8 cellular contexts compared by ENCODE assay signal in genomic region chr9:105901514-105902109, GRCh38.
DNase-seq lines count a peak whose midpoint lies in the region; ATAC-seq, FAIRE-seq and TF ChIP-seq lines count a peak whose summit lies in the region.

No MANE protein-coding gene starts in this region.

- peak overlapping the region; percentile 0 for H3K18ac ChIP-seq in trophoblast cell (ENCODE audit: low read length)

- DNase-seq in BE2C: peak; percentile 68
- DNase-seq in RCC 7860 (ENCODE audit: low spot score): peak; percentile 7
- DNase-seq in fibroblast of villous mesenchyme (ENCODE audit: low read depth): peak; percentile 21
- peak; percentile 86 to 90 for DNase-seq in trophoblast cell
- no peak for DNase-seq in mucosa of gallbladder (ENCODE audit: low spot score)

- H4K12ac ChIP-seq in trophoblast cell (ENCODE audit: low read depth, low read length): no peak overlapping the region

- H3K4me2 ChIP-seq in trophoblast cell (ENCODE audit: low read length): no peak overlapping the region

- no peak for FAIRE-seq in RCC 7860 (lab: Jason Lieb, UNC)

- ATAC-seq in GM18858 (IDR thresholded peaks at IDR 0.05; ENCODE audit: unreplicated experiment) (peak; percentile 68), HG03196 (IDR thresholded peaks at IDR 0.05; ENCODE audit: unreplicated experiment) (peak; percentile 61), HG02571 (IDR thresholded peaks at IDR 0.05; ENCODE audit: unreplicated experiment) (no peak)

- no peaks in the 10 kb centered on the region for H3K9me3 ChIP-seq in BE2C
- H3K9me3 ChIP-seq in trophoblast cell (ENCODE audit: insufficient read depth, low read depth, low read length): no peaks in the 10 kb centered on the region

- peak overlapping the region; percentile 11 for H2AK5ac ChIP-seq in trophoblast cell (ENCODE audit: low read length)

- no peaks in the 10 kb centered on the region for H3K36me3 ChIP-seq in BE2C
- no peaks in the 10 kb centered on the region for H3K36me3 ChIP-seq in trophoblast cell (ENCODE audit: control insufficient read depth in 1 of 2, insufficient read depth in 2 of 2, low read length in 2 of 2)

- H3K27me3 ChIP-seq in BE2C (no peaks in the 10 kb centered on the region), trophoblast cell (ENCODE audit: insufficient read depth, low read length) (no peaks in the 10 kb centered on the region)

- peak overlapping the region; percentile 22 for H4K91ac ChIP-seq in trophoblast cell (ENCODE audit: low read depth, low read length)

- H2BK5ac ChIP-seq in trophoblast cell (ENCODE audit: low read depth, low read length, poor library complexity): no peak overlapping the region

- H3K4me1 ChIP-seq in BE2C: no peaks in the 10 kb centered on the region
- H3K4me1 ChIP-seq in trophoblast cell (ENCODE audit: control insufficient read depth in 1 of 2, insufficient read depth in 2 of 2, low read length in 2 of 2): peaks cover 2 to 4% of the 10 kb centered on the region in 2 experiments

- WGBS in trophoblast cell (ENCODE audit: extremely low coverage, insufficient coverage, insufficient read length): no CpG with 5 or more reads among the region's 4 CpGs

- peaks cover 5% of the 10 kb centered on the region for H3K79me1 ChIP-seq in trophoblast cell (ENCODE audit: low read length)

- H2AFZ ChIP-seq in trophoblast cell (ENCODE audit: insufficient read depth, low read length, poor library complexity): no peak overlapping the region

- no peak overlapping the region for H3K14ac ChIP-seq in trophoblast cell (ENCODE audit: low read length)

- H3K4me3 ChIP-seq in BE2C (ENCODE audit: low read depth, low read length): no peak overlapping the region
- H3K4me3 ChIP-seq in fibroblast of villous mesenchyme (ENCODE audit: low read depth, low read length): no peak overlapping the region
- no peak overlapping the region for H3K4me3 ChIP-seq in trophoblast cell (ENCODE audit: low read depth, low read length)

- no peak overlapping the region for H3K4ac ChIP-seq in trophoblast cell (ENCODE audit: low read depth, low read length)

- TF ChIP-seq CTCF in BE2C (IDR thresholded peaks at IDR 0.05; ENCODE audit: low read depth, low read length) (peak; percentile 83), fibroblast of villous mesenchyme (IDR thresholded peaks at IDR 0.05; ENCODE audit: insufficient read depth, low read depth, low read length) (peak; percentile 50)

- H2BK12ac ChIP-seq in trophoblast cell (ENCODE audit: low read length): peak overlapping the region; percentile 0

- no peak overlapping the region for H3K9ac ChIP-seq in trophoblast cell (ENCODE audit: low read length)

- H3K79me2 ChIP-seq in trophoblast cell (ENCODE audit: control insufficient read depth, insufficient read depth, low read length, poor library complexity): no peaks in the 10 kb centered on the region

- H4K8ac ChIP-seq in trophoblast cell (ENCODE audit: low read depth, low read length): no peak overlapping the region

- H3K27ac ChIP-seq in trophoblast cell (ENCODE audit: low read depth, low read length): no peak overlapping the region

- H2BK120ac ChIP-seq in trophoblast cell (ENCODE audit: insufficient read depth, low read length, poor library complexity): peak overlapping the region; percentile 9

- H3K23ac ChIP-seq in trophoblast cell (ENCODE audit: low read length): no peak overlapping the region
